In the genomic region with DNA sequence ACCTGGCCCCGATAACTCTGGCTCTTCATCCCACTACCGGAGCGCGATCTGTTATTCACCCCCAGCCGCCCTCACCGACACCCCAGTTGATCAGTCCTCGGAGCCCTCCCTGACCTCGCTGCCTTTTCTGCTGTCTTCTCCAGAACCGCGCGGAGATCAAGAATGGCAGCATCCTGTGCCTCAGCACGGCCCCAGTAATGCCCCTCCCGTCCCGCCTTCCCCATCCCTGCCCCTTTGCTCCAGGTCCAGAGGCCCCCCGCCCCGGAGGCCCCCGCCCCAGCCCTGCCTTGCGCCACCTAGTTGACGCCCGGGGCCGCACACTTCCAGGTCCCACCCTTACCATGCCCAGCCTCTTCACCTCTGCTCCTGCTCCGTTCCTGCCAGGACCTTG, we compare ENCODE assay signal across 15 cellular contexts. TPM values are rescaled to one million over a fixed set of nuclear protein-coding genes. Genes with fewer than 3 reads are reported as not detected.
DNase-seq lines count a peak whose midpoint lies in the region; ATAC-seq and TF ChIP-seq lines count a peak whose summit lies in the region.
"Had no signal": no experiment of that assay in that cellular context is flagged by ENCODE, and none has a peak within 500 bp of the region (broad histone marks: within the 10 kb centered on the region; RNA-seq: fewer than 3 reads in every experiment).

No MANE protein-coding gene starts in this region.

- H3K4me1 ChIP-seq in left ventricle myocardium inferior (peaks cover 23% of the 10 kb centered on the region), endocrine pancreas (ENCODE audit: control insufficient read depth, insufficient read depth, low read length) (no peaks in the 10 kb centered on the region), upper lobe of left lung (peaks cover 12 to 32% (median 15%) of the 10 kb centered on the region in 4 donors)

- peaks cover 12% of the 10 kb centered on the region for H3K4me1 Mint-ChIP-seq in memory B cell

- H3K4me3 Mint-ChIP-seq in memory B cell: peak overlapping the region; percentile 46
- H3K4me3 Mint-ChIP-seq: activated T-cell treated with anti-CD3 and anti-CD28 coated beads, Interleukin-2, amount 50 U/mL, for 72 hours; natural killer cell had no signal

- peaks cover 22% of the 10 kb centered on the region for H3K36me3 Mint-ChIP-seq in memory B cell

- no peak overlapping the region for H3K27ac ChIP-seq in left ventricle myocardium inferior (replicated peaks)
- peak overlapping the region in 1 of 4 donors; percentile 78 for H3K27ac ChIP-seq in upper lobe of left lung
- H3K27ac ChIP-seq: cardiac muscle cell, GM23248 had no signal

- H3K27me3 ChIP-seq in left ventricle myocardium inferior (ENCODE audit: low read depth) (no peaks in the 10 kb centered on the region), endocrine pancreas (ENCODE audit: control insufficient read depth, insufficient read depth, low read length) (no peaks in the 10 kb centered on the region), upper lobe of left lung (no peaks in the 10 kb centered on the region)
- H3K27me3 ChIP-seq: cardiac muscle cell had no signal

- no peak for TF ChIP-seq CTCF in left ventricle myocardium inferior (IDR thresholded peaks at IDR 0.05; ENCODE audit: borderline replicate concordance)
- no peak for TF ChIP-seq CTCF in upper lobe of left lung (IDR thresholded peaks at IDR 0.05)

- peaks cover 69% of the 10 kb centered on the region for H3K36me3 ChIP-seq in left ventricle myocardium inferior
- peaks cover 11% of the 10 kb centered on the region for H3K36me3 ChIP-seq in endocrine pancreas (ENCODE audit: control insufficient read depth, insufficient read depth, low read length)
- H3K36me3 ChIP-seq in upper lobe of left lung: peaks cover 33 to 96% (median 88%) of the 10 kb centered on the region in 4 donors

- no peak for TF ChIP-seq POLR2A in upper lobe of left lung (IDR thresholded peaks at IDR 0.05)

- 68 to 72% methylated on average over 22 of the region's 22 CpGs for WGBS in upper lobe of left lung, 2 donors

- DNase-seq in Right ventricle myocardium inferior (ENCODE audit: missing footprints) (peak; percentile 47), left ventricle myocardium inferior (no peak), memory B cell (ENCODE audit: low spot score in 2 of 2) (no peak), upper lobe of left lung (peak in 1 of 2 donors; percentile 79)
- DNase-seq: activated T-cell treated with anti-CD3 and anti-CD28 coated beads, Interleukin-2, amount 50 U/mL, for 72 hours; natural killer cell; NCI-H1436 treated with DMSO at 0.1 percent for 48 hours; PC-3; stimulated activated CD4-positive, alpha-beta T cell treated with anti-CD3 and anti-CD28 coated beads, Interleukin-2, amount 100 ng/mL, for 48 hours had no signal

- no peak overlapping the region for H3K27ac Mint-ChIP-seq in memory B cell
- H3K27ac Mint-ChIP-seq: activated T-cell treated with anti-CD3 and anti-CD28 coated beads, Interleukin-2, amount 50 U/mL, for 72 hours; natural killer cell had no signal

- H3K9ac ChIP-seq in endocrine pancreas (ENCODE audit: control insufficient read depth, insufficient read depth, low read length): peak overlapping the region; percentile 70
- H3K9ac ChIP-seq: GM23248 had no signal

- no peaks in the 10 kb centered on the region for H3K9me3 Mint-ChIP-seq in memory B cell
- H3K9me3 Mint-ChIP-seq: activated T-cell treated with anti-CD3 and anti-CD28 coated beads, Interleukin-2, amount 50 U/mL, for 72 hours; natural killer cell had no signal

- H3K4me3 ChIP-seq in left ventricle myocardium inferior (no peak overlapping the region), endocrine pancreas (ENCODE audit: control insufficient read depth, insufficient read depth, low read length) (no peak overlapping the region), upper lobe of left lung (peak overlapping the region in 3 of 4 donors; percentile 53 to 54 (median 54))
- H3K4me3 ChIP-seq: cardiac muscle cell, GM23248 had no signal

- H3K9me3 ChIP-seq in left ventricle myocardium inferior (replicated peaks): no peaks in the 10 kb centered on the region
- no peaks in the 10 kb centered on the region for H3K9me3 ChIP-seq in endocrine pancreas (ENCODE audit: control insufficient read depth, low read length)
- H3K9me3 ChIP-seq in upper lobe of left lung: no peaks in the 10 kb centered on the region

- H3K27me3 Mint-ChIP-seq in memory B cell: no peaks in the 10 kb centered on the region

- intact Hi-C loops in Right ventricle myocardium inferior (cut with DNase I) (no loop called here), left ventricle myocardium inferior (cut with micrococcal nuclease) (no loop called here)

- ATAC-seq in Right ventricle myocardium inferior (peak; percentile 24), memory B cell (ENCODE audit: low read depth) (peak; percentile 12), upper lobe of left lung (ENCODE audit: low FRiP score in 2 of 2) (peak in 1 of 2 donors; percentile 1), HG03439 (IDR thresholded peaks at IDR 0.05; ENCODE audit: unreplicated experiment) (no peak), HG02885 (IDR thresholded peaks at IDR 0.05; ENCODE audit: poor library complexity, unreplicated experiment) (no peak), HG02884 (IDR thresholded peaks at IDR 0.05; ENCODE audit: unreplicated experiment) (no peak)
- ATAC-seq: activated T-cell treated with anti-CD3 and anti-CD28 coated beads, Interleukin-2, amount 50 U/mL, for 72 hours; PC-3 had no signal

- no peak for TF ChIP-seq EP300 in upper lobe of left lung (IDR thresholded peaks at IDR 0.05)

RNA-seq across cellular contexts. Expression of gene ELMO3, which starts 0.9 kb away (rescaled TPM):
- total RNA-seq in Right ventricle myocardium inferior: 0.89 TPM
- 0.80 TPM for total RNA-seq in left ventricle myocardium inferior
- 10 to 100 TPM; 17.4 to 26.2 (median 24.4) TPM for total RNA-seq in upper lobe of left lung

RNA-seq across cellular contexts. Expression of gene E2F4, which starts 7.8 kb away (rescaled TPM):
- 36.9 TPM for total RNA-seq in Right ventricle myocardium inferior
- total RNA-seq in left ventricle myocardium inferior: 35.9 TPM
- total RNA-seq in upper lobe of left lung: 100 to 1,000 TPM in 1 of 6 donors, 10 to 100 TPM in 5; 55.7 to 124 (median 85.4) TPM

RNA-seq across cellular contexts. Expression of gene EXOC3L1, which starts 9.9 kb away (rescaled TPM):
- 4.1 TPM for total RNA-seq in Right ventricle myocardium inferior
- total RNA-seq in left ventricle myocardium inferior: 3.9 TPM
- 10 to 100 TPM in 4 of 6 donors, 1 to 10 TPM in 2; 4.6 to 20.8 (median 10.8) TPM for total RNA-seq in upper lobe of left lung
- total RNA-seq: activated T-cell treated with anti-CD3 and anti-CD28 coated beads, Interleukin-2, amount 50 U/mL, for 72 hours; GM23248; natural killer cell; PC-3 had no signal

RNA-seq across cellular contexts. Expression of gene MATCAP1, which starts 16.0 kb away (rescaled TPM):
- total RNA-seq in Right ventricle myocardium inferior: 9.8 TPM
- total RNA-seq in left ventricle myocardium inferior: 14.2 TPM
- 100 to 1,000 TPM in 1 of 6 donors, 10 to 100 TPM in 4, 1 to 10 TPM in 1; 9.1 to 147 (median 31.1) TPM for total RNA-seq in upper lobe of left lung

RNA-seq across cellular contexts. Expression of gene TMEM208, which starts 27.1 kb away (rescaled TPM):
- total RNA-seq in Right ventricle myocardium inferior (12.5 TPM), left ventricle myocardium inferior (11.5 TPM), upper lobe of left lung (10 to 100 TPM; 21.1 to 50.6 (median 48.5) TPM)

Comparison
In these comparisons a context has a peak if more than half of its experiments do, and no peak if none do; other contexts are left out.
1. ATAC-seq: peak in Right ventricle myocardium inferior (single experiment) and memory B cell (single experiment); none in HG03439 (single experiment), HG02885 (single experiment) and HG02884 (single experiment).
2. H3K4me3 ChIP-seq: peak in upper lobe of left lung (3 of 4); none in left ventricle myocardium inferior (single experiment) and endocrine pancreas (single experiment).